Comparison of ENCODE assay signal across 8 cellular contexts in the genomic region with DNA sequence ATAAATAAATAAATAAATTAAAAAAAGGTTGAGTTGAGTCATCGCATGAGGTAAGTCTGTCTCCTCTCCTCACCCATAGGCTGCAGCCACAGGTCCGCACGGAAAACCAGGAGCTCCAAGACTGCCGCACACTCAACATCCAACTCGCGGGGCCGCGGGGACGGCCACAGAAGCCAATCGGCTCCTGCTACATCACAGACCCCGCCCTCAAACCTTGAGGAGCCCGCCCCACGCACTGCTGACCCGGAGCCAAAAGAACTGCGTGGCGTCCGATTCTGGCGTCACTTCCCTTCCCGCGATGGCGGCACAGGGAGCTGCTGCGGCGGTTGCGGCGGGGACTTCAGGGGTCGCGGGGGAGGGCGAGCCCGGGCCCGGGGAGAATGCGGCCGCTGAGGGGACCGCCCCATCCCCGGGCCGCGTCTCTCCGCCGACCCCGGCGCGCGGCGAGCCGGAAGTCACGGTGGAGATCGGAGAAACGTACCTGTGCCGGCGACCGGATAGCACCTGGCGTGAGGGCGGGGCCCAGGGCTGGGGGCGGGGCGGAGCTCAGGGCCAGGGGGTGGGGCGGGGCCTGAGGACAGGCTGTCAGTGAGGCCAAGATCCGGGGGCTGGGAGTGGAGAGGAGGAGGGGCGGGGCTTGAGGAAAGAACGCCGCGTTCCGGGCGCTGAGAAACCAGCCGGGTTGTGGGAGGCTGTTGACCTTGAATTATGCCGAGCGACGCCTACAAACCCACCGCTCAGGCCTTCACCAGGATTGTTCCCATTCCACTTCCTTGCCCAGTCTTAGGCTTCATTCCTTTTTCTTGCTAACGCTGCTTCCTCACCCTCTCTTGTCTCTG. TPM values are rescaled to one million over a fixed set of nuclear protein-coding genes. Genes with fewer than 3 reads are reported as not detected.
A peak's percentile ranks its signal among the peaks of the same experiment; 100 is the strongest.
DNase-seq lines count a peak whose midpoint lies in the region; ATAC-seq and TF ChIP-seq lines count a peak whose summit lies in the region.

A gene (plus strand): TSS at position 281 of the 839 bp plus-strand sequence. CDS start 18 bp downstream, at position 299.

- ATAC-seq in RWPE2 (ENCODE audit: low read depth) = peak; percentile 89
- peak; percentile 97 for ATAC-seq in natural killer cell treated with Interleukin-12 subunit alpha and Interleukin-12 subunit beta and Interleukin-15 and Interleukin-18, amount 100 ng/mL, for 72 hours
- peak; percentile 94 for ATAC-seq in stimulated activated naive CD8-positive, alpha-beta T cell treated with anti-CD3 and anti-CD28 coated beads, Interleukin-15, Interleukin-2, amounts not matched to agents 100 U/mL and 50 U/mL, for 24 hours

- H3K4me1 Mint-ChIP-seq in activated T-helper 2 cell treated with anti-CD3 and anti-CD28 coated beads, Interferon-gamma antibody, Interleukin-2, Interleukin-4, amounts not matched to agents 10 μg/mL and 5 μg/mL and 100 μg/mL, durations not matched to agents 14 hours and 24 hours and 36 hours (ENCODE audit: low read depth) = peaks cover 16% of the 10 kb centered on the region
- peaks cover 8 to 11% of the 10 kb centered on the region in 2 donors for H3K4me1 Mint-ChIP-seq in natural killer cell treated with Interleukin-12 subunit alpha and Interleukin-12 subunit beta and Interleukin-15 and Interleukin-18, amount 100 ng/mL, for 72 hours (ENCODE audit: low read depth in 2 of 2)

- peak within 1 kb of the TSS; percentile 94 for H3K27ac ChIP-seq in RWPE2 (ENCODE audit: poor library complexity, severe bottlenecking)

- peaks cover 9% of the 10 kb centered on the region for H3K4me1 ChIP-seq in RWPE2 (ENCODE audit: insufficient read depth, poor library complexity, severe bottlenecking)

- intact Hi-C loops in activated T-helper 2 cell treated with anti-CD3 and anti-CD28 coated beads, Interferon-gamma antibody, Interleukin-2, Interleukin-4, amounts not matched to agents 10 μg/mL and 5 μg/mL and 100 μg/mL, durations not matched to agents 14 hours and 24 hours and 36 hours (cut with micrococcal nuclease) = loop anchor here (1.0 to 5.0 kb wide), 3 partner anchors 25 to 85 kb away; a partner anchor contains a TSS

- DNase-seq in EH (ENCODE audit: low read depth) (peak; percentile 98), H4 (ENCODE audit: low spot score) (peak; percentile 96), LoVo (ENCODE audit: low spot score) (peak; percentile 97), RWPE2 (ENCODE audit: low spot score) (peak; percentile 99), fibroblast of peridontal ligament (ENCODE audit: extremely low read depth) (peak; percentile 96)
- peak; percentile 97 for DNase-seq in activated T-helper 2 cell treated with anti-CD3 and anti-CD28 coated beads, Interferon-gamma antibody, Interleukin-2, Interleukin-4, amounts not matched to agents 10 μg/mL and 5 μg/mL and 100 μg/mL, durations not matched to agents 14 hours and 24 hours and 36 hours (ENCODE audit: low spot score)
- DNase-seq in natural killer cell treated with Interleukin-12 subunit alpha and Interleukin-12 subunit beta and Interleukin-15 and Interleukin-18, amount 100 ng/mL, for 72 hours (ENCODE audit: low spot score) = peak; percentile 98
- DNase-seq in stimulated activated naive CD8-positive, alpha-beta T cell treated with anti-CD3 and anti-CD28 coated beads, Interleukin-15, Interleukin-2, amounts not matched to agents 100 U/mL and 50 U/mL, for 24 hours = peak; percentile 98

- H3K9me3 Mint-ChIP-seq in activated T-helper 2 cell treated with anti-CD3 and anti-CD28 coated beads, Interferon-gamma antibody, Interleukin-2, Interleukin-4, amounts not matched to agents 10 μg/mL and 5 μg/mL and 100 μg/mL, durations not matched to agents 14 hours and 24 hours and 36 hours = no peaks in the 10 kb centered on the region
- no peaks in the 10 kb centered on the region for H3K9me3 Mint-ChIP-seq in natural killer cell treated with Interleukin-12 subunit alpha and Interleukin-12 subunit beta and Interleukin-15 and Interleukin-18, amount 100 ng/mL, for 72 hours

- no peak for TF ChIP-seq CTCF in RWPE2 (IDR thresholded peaks at IDR 0.05; ENCODE audit: poor library complexity, severe bottlenecking)

- H3K4me3 Mint-ChIP-seq in activated T-helper 2 cell treated with anti-CD3 and anti-CD28 coated beads, Interferon-gamma antibody, Interleukin-2, Interleukin-4, amounts not matched to agents 10 μg/mL and 5 μg/mL and 100 μg/mL, durations not matched to agents 14 hours and 24 hours and 36 hours (ENCODE audit: low read depth) = peak within 1 kb of the TSS; percentile 86
- H3K4me3 Mint-ChIP-seq in natural killer cell treated with Interleukin-12 subunit alpha and Interleukin-12 subunit beta and Interleukin-15 and Interleukin-18, amount 100 ng/mL, for 72 hours = peak within 1 kb of the TSS; percentile 94

- peaks cover 42% of the 10 kb centered on the region for H3K36me3 ChIP-seq in RWPE2 (ENCODE audit: low read depth)

- H3K27me3 Mint-ChIP-seq in activated T-helper 2 cell treated with anti-CD3 and anti-CD28 coated beads, Interferon-gamma antibody, Interleukin-2, Interleukin-4, amounts not matched to agents 10 μg/mL and 5 μg/mL and 100 μg/mL, durations not matched to agents 14 hours and 24 hours and 36 hours (ENCODE audit: low read depth) = no peaks in the 10 kb centered on the region
- no peaks in the 10 kb centered on the region for H3K27me3 Mint-ChIP-seq in natural killer cell treated with Interleukin-12 subunit alpha and Interleukin-12 subunit beta and Interleukin-15 and Interleukin-18, amount 100 ng/mL, for 72 hours

- peaks cover 44% of the 10 kb centered on the region for H3K36me3 Mint-ChIP-seq in activated T-helper 2 cell treated with anti-CD3 and anti-CD28 coated beads, Interferon-gamma antibody, Interleukin-2, Interleukin-4, amounts not matched to agents 10 μg/mL and 5 μg/mL and 100 μg/mL, durations not matched to agents 14 hours and 24 hours and 36 hours (ENCODE audit: low read depth)
- H3K36me3 Mint-ChIP-seq in natural killer cell treated with Interleukin-12 subunit alpha and Interleukin-12 subunit beta and Interleukin-15 and Interleukin-18, amount 100 ng/mL, for 72 hours = peaks cover 9% of the 10 kb centered on the region

- no peaks in the 10 kb centered on the region for H3K9me3 ChIP-seq in RWPE2 (ENCODE audit: severe bottlenecking)

- H3K27ac Mint-ChIP-seq in activated T-helper 2 cell treated with anti-CD3 and anti-CD28 coated beads, Interferon-gamma antibody, Interleukin-2, Interleukin-4, amounts not matched to agents 10 μg/mL and 5 μg/mL and 100 μg/mL, durations not matched to agents 14 hours and 24 hours and 36 hours = peak within 1 kb of the TSS; percentile 75
- peak within 1 kb of the TSS; percentile 70 to 86 for H3K27ac Mint-ChIP-seq in natural killer cell treated with Interleukin-12 subunit alpha and Interleukin-12 subunit beta and Interleukin-15 and Interleukin-18, amount 100 ng/mL, for 72 hours

- H3K4me3 ChIP-seq in RWPE2 (ENCODE audit: severe bottlenecking) = peak within 1 kb of the TSS; percentile 86

- no peaks in the 10 kb centered on the region for H3K27me3 ChIP-seq in RWPE2 (ENCODE audit: insufficient read depth, poor library complexity, severe bottlenecking)

RNA-seq across cellular contexts. Expression of the gene that starts here (rescaled TPM):
- 37.9 and 40.8 TPM in 2 replicates for total RNA-seq in H4 (2014; rRNA removed; shearing (Covaris generic))
- total RNA-seq in activated T-helper 2 cell treated with anti-CD3 and anti-CD28 coated beads, Interferon-gamma antibody, Interleukin-2, Interleukin-4, amounts not matched to agents 10 μg/mL and 5 μg/mL and 100 μg/mL, durations not matched to agents 14 hours and 24 hours and 36 hours = 60.5 and 61.2 TPM in 2 replicates
- 10 to 100 TPM; 39.5 to 67.3 TPM for total RNA-seq in natural killer cell treated with Interleukin-12 subunit alpha and Interleukin-12 subunit beta and Interleukin-15 and Interleukin-18, amount 100 ng/mL, for 72 hours

Comparison
In these comparisons a context has a peak if more than half of its experiments do, and no peak if none do; other contexts are left out.
1. Peak in every context shown above with its lines: DNase-seq, ATAC-seq, H3K4me3 ChIP-seq and H3K27ac ChIP-seq.